1 cellular context compared by ENCODE assay signal in genomic region chr1:16155537-16156410, GRCh38.
A peak's percentile ranks its signal among the peaks of the same experiment; 100 is the strongest.
TF ChIP-seq lines count a peak whose summit lies in the region.

Gene EPHA2, minus strand, starts transcription at chr1:16156069. Its CDS starts 137 bp downstream, at chr1:16155932.

TF ChIP-seq in HepG2, 621 proteins besides CTCF, POLR2A, EP300 and RAD21 (continued from another document and continues in another):
- no peak; the same call in 1 of the 2 replicates for TF ChIP-seq HMGXB3 (CRISPR knock-in tag; IDR thresholded peaks at IDR 0.05; ENCODE audit: borderline replicate concordance)
- peak; percentile 62; the same call in 1 of the 2 replicates for TF ChIP-seq ARNTL (CRISPR knock-in tag; IDR thresholded peaks at IDR 0.05)
- TF ChIP-seq ATF3 (CRISPR knock-in tag; IDR thresholded peaks at IDR 0.05): peak; percentile 72; the same call in 1 of the 2 replicates
- TF ChIP-seq ZNF616 (CRISPR knock-in tag; IDR thresholded peaks at IDR 0.05; ENCODE audit: low read depth): no peak
- no peak for TF ChIP-seq ZNF670 (CRISPR knock-in tag; IDR thresholded peaks at IDR 0.05; ENCODE audit: borderline replicate concordance)
- no peak for TF ChIP-seq ARID3A (IDR thresholded peaks at IDR 0.05; ENCODE audit: low read depth, low read length)
- TF ChIP-seq POLR2AphosphoS5 (IDR thresholded peaks at IDR 0.05; ENCODE audit: low read depth, low read length): peak; percentile 95
- 0 out of 2 replicates have a peak, but pooled peaks have one; percentile 52 for TF ChIP-seq ZNF274 (CRISPR knock-in tag; IDR thresholded peaks at IDR 0.05)
- TF ChIP-seq YEATS4 (CRISPR knock-in tag; IDR thresholded peaks at IDR 0.05; ENCODE audit: borderline replicate concordance): peak; percentile 68; the same call in 1 of the 2 replicates
- peak; percentile 25; the same call in 1 of the 2 replicates for TF ChIP-seq ZNF83 (CRISPR knock-in tag; IDR thresholded peaks at IDR 0.05; ENCODE audit: borderline replicate concordance)
- peak; percentile 66; the same call in 1 of the 2 replicates for TF ChIP-seq BRCA1 (CRISPR knock-in tag; IDR thresholded peaks at IDR 0.05)
- TF ChIP-seq GATA4 (IDR thresholded peaks at IDR 0.05; ENCODE audit: borderline replicate concordance, low read depth): peak; percentile 81; the same call in 1 of the 2 replicates
- peak; percentile 61; the same call in 1 of the 2 replicates for TF ChIP-seq ZNF800 (CRISPR knock-in tag; IDR thresholded peaks at IDR 0.05)
- peak; percentile 72 for TF ChIP-seq MYC (CRISPR knock-in tag; IDR thresholded peaks at IDR 0.05; ENCODE audit: borderline replicate concordance)
- TF ChIP-seq MNT (IDR thresholded peaks at IDR 0.05): no peak
- peak; percentile 33; the same call in 1 of the 2 replicates for TF ChIP-seq GATAD2A (CRISPR knock-in tag; IDR thresholded peaks at IDR 0.05)
- TF ChIP-seq ZNF318 (CRISPR knock-in tag; IDR thresholded peaks at IDR 0.05): no peak; the same call in 1 of the 2 replicates
- peak; percentile 76; the same call in 1 of the 2 replicates for TF ChIP-seq ZBTB21 (CRISPR knock-in tag; IDR thresholded peaks at IDR 0.05)
- peak; percentile 72; the same call in 1 of the 2 replicates for TF ChIP-seq ZNF790 (CRISPR knock-in tag; IDR thresholded peaks at IDR 0.05; ENCODE audit: borderline replicate concordance)
- TF ChIP-seq ZNF143 (CRISPR knock-in tag; IDR thresholded peaks at IDR 0.05): no peak
- TF ChIP-seq LCORL (IDR thresholded peaks at IDR 0.05): no peak
- peak; percentile 91 for TF ChIP-seq LCORL (CRISPR knock-in tag; IDR thresholded peaks at IDR 0.05)
- TF ChIP-seq ARID2 (CRISPR knock-in tag; IDR thresholded peaks at IDR 0.05; ENCODE audit: borderline replicate concordance): no peak
- TF ChIP-seq ZNF224 (CRISPR knock-in tag; IDR thresholded peaks at IDR 0.05): no peak
- TF ChIP-seq ZNF333 (CRISPR knock-in tag; IDR thresholded peaks at IDR 0.05; ENCODE audit: borderline replicate concordance): no peak
- TF ChIP-seq POGZ (CRISPR knock-in tag; IDR thresholded peaks at IDR 0.05): 0 out of 2 replicates have a peak, but pooled peaks have one; percentile 24
- TF ChIP-seq ZFAT (CRISPR knock-in tag; conservative IDR thresholded peaks at IDR 0.05): no peak
- no peak; the same call in 1 of the 2 replicates for TF ChIP-seq ZFYVE20 (CRISPR knock-in tag; IDR thresholded peaks at IDR 0.05; ENCODE audit: borderline replicate concordance, low read depth)
- no peak for TF ChIP-seq RAD51 (IDR thresholded peaks at IDR 0.05; ENCODE audit: borderline replicate concordance)
- 0 out of 2 replicates have a peak, but pooled peaks have one; percentile 51 for TF ChIP-seq ZNF724P (CRISPR knock-in tag; IDR thresholded peaks at IDR 0.05; ENCODE audit: borderline replicate concordance)
- 0 out of 2 replicates have a peak, but pooled peaks have one; percentile 67 for TF ChIP-seq ZNF414 (CRISPR knock-in tag; IDR thresholded peaks at IDR 0.05)
- TF ChIP-seq SRSF1 (optimal IDR thresholded peaks at IDR 0.05; ENCODE audit: low read depth, low read length): no peak
- peak; percentile 45; the same call in 1 of the 2 replicates for TF ChIP-seq PAXIP1 (CRISPR knock-in tag; conservative IDR thresholded peaks at IDR 0.05)
- no peak for TF ChIP-seq XRCC5 (optimal IDR thresholded peaks at IDR 0.05; ENCODE audit: low read length)
